Comparison of ENCODE assay signal across 8 cellular contexts in the genomic region with DNA sequence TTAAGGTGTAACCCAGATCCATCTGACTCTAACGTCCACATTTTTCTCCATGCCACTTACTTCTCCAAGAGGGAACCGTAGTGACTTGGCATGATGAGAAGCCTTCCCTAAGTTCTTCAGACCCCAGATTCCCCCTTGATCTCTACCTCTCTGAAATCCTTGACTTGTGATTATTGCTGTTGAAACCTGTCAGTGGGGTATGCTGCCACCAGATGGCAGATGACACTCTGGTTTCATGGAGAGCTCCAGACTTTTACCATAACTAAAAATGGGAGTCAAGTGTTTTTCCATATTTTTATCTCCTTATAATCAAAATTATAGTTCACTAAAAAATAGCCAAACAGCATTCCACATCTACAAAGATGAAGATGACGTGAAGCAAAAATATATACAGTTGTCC.
A peak's percentile ranks its signal among the peaks of the same experiment; 100 is the strongest.
DNase-seq lines count a peak whose midpoint lies in the region; ATAC-seq and TF ChIP-seq lines count a peak whose summit lies in the region.

No MANE protein-coding gene starts in this region.

- peak; percentile 28; the same call in 1 of the 2 replicates for TF ChIP-seq CTCF in BJ (IDR thresholded peaks at IDR 0.05; ENCODE audit: insufficient read depth, low read depth, low read length)

- H3K27ac ChIP-seq in angular gyrus (ENCODE audit: low read depth, low read length): peak overlapping the region; percentile 80

- H3K36me3 ChIP-seq in BJ (ENCODE audit: control insufficient read depth, insufficient read depth, low read length): no peaks in the 10 kb centered on the region

- DNase-seq in BJ (ENCODE audit: low read depth): no peak
- peak; percentile 37 for DNase-seq in HEK293T (ENCODE audit: extremely low spot score)
- DNase-seq in kidney tubule cell (ENCODE audit: low spot score): peak; percentile 29
- DNase-seq in GF-D8 (lab: John Stamatoyannopoulos, UW): no peak
- no peak for DNase-seq in inferior parietal cortex (ENCODE audit: extremely low spot score)

- POLR2A ChIA-PET in BJ (lab: Charles Lee) (no interaction called here), HEK293T (lab: Yijun Ruan, JAX) (no interaction called here)

- no peak overlapping the region for H3K4me3 ChIP-seq in BJ (ENCODE audit: low read depth, low read length)

- CTCF ChIA-PET in BJ (lab: Yijun Ruan, JAX) (interaction anchor here (0.6 to 1.1 kb wide), 4 partner anchors 11 to 762 kb away, joined by 3 to 5 read pairs (median 4); no protein-coding TSS in a partner anchor), HEK293T (lab: Yijun Ruan, JAX) (interaction anchor here (0.7 to 1.5 kb wide), 4 partner anchors 69 to 919 kb away, joined by 3 to 6 read pairs (median 3); no protein-coding TSS in a partner anchor)

- ATAC-seq in HG02759 (IDR thresholded peaks at IDR 0.05; ENCODE audit: unreplicated experiment) (no peak), HG02623 (IDR thresholded peaks at IDR 0.05; ENCODE audit: unreplicated experiment) (no peak)

- peaks cover 3% of the 10 kb centered on the region for H3K27me3 ChIP-seq in BJ (ENCODE audit: control insufficient read depth, insufficient read depth, low read length)

TF ChIP-seq in HEK293T, 16 proteins besides CTCF, POLR2A, EP300 and RAD21:
- TF ChIP-seq NFRKB (IDR thresholded peaks at IDR 0.05): no peak
- TF ChIP-seq CTBP1 (IDR thresholded peaks at IDR 0.05; ENCODE audit: borderline replicate concordance): no peak
- TF ChIP-seq BHLHE40 (IDR thresholded peaks at IDR 0.05; ENCODE audit: borderline replicate concordance): no peak
- TF ChIP-seq SP1 (IDR thresholded peaks at IDR 0.05): no peak
- no peak for TF ChIP-seq ZNF384 (IDR thresholded peaks at IDR 0.05)
- no peak for TF ChIP-seq FOXA1 (IDR thresholded peaks at IDR 0.05)
- no peak for TF ChIP-seq FOXM1 (IDR thresholded peaks at IDR 0.05; ENCODE audit: borderline replicate concordance)
- TF ChIP-seq SUZ12 (IDR thresholded peaks at IDR 0.05): no peak
- TF ChIP-seq ELF4 (IDR thresholded peaks at IDR 0.05): no peak
- TF ChIP-seq TARDBP (IDR thresholded peaks at IDR 0.05): no peak
- TF ChIP-seq FOXK2 (IDR thresholded peaks at IDR 0.05): no peak
- TF ChIP-seq HDGF (IDR thresholded peaks at IDR 0.05; ENCODE audit: borderline replicate concordance): no peak
- TF ChIP-seq L3MBTL2 (conservative IDR thresholded peaks at IDR 0.05): no peak
- TF ChIP-seq ARNT (IDR thresholded peaks at IDR 0.05): no peak
- TF ChIP-seq, protein P1, sequence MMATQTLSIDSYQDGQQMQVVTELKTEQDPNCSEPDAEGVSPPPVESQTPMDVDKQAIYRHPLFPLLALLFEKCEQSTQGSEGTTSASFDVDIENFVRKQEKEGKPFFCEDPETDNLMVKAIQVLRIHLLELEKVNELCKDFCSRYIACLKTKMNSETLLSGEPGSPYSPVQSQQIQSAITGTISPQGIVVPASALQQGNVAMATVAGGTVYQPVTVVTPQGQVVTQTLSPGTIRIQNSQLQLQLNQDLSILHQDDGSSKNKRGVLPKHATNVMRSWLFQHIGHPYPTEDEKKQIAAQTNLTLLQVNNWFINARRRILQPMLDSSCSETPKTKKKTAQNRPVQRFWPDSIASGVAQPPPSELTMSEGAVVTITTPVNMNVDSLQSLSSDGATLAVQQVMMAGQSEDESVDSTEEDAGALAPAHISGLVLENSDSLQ (IDR thresholded peaks at IDR 0.05): no peak
- no peak for TF ChIP-seq LEF1 (IDR thresholded peaks at IDR 0.05; ENCODE audit: borderline replicate concordance)

Comparison
In these comparisons a context has a peak if more than half of its experiments do, and no peak if none do; other contexts are left out.
1. DNase-seq: peak in HEK293T (single experiment) and kidney tubule cell (single experiment); none in BJ (single experiment), GF-D8 (single experiment) and inferior parietal cortex (single experiment).